8 cellular contexts compared by ENCODE assay signal in genomic region chr1:222589462-222590302, GRCh38. TPM values are rescaled to one million over a fixed set of nuclear protein-coding genes. Genes with fewer than 3 reads are reported as not detected.
DNase-seq lines count a peak whose midpoint lies in the region; ATAC-seq, FAIRE-seq and TF ChIP-seq lines count a peak whose summit lies in the region.

Gene TAF1A, minus strand, starts transcription at chr1:222589933.

- TF ChIP-seq CTCF in right atrium auricular region (IDR thresholded peaks at IDR 0.05) (no peak), psoas muscle (IDR thresholded peaks at IDR 0.05) (no peak)

- peak; percentile 69 for TF ChIP-seq POLR2A in GM15510 (IDR thresholded peaks at IDR 0.05; ENCODE audit: borderline replicate concordance, extremely low read depth, insufficient read length)

- H3K36me3 Mint-ChIP-seq in T-helper 17 cell (ENCODE audit: low read depth), result no peaks in the 10 kb centered on the region

- H3K4me3 ChIP-seq in right atrium auricular region, result peak within 1 kb of the TSS; percentile 57 to 69
- peak within 1 kb of the TSS; percentile 90 for H3K4me3 ChIP-seq in psoas muscle

- peak within 1 kb of the TSS; percentile 97 for H3K4me3 Mint-ChIP-seq in T-helper 17 cell

- FAIRE-seq in urothelium cell line (lab: Jason Lieb, UNC), result no peak

- intact Hi-C loops in psoas muscle (cut with DNase I), result no loop called here

- H3K27ac ChIP-seq in right atrium auricular region (peak within 1 kb of the TSS; percentile 67 to 85), psoas muscle (peak within 1 kb of the TSS; percentile 89)

- peaks cover 26% of the 10 kb centered on the region for H3K4me1 Mint-ChIP-seq in T-helper 17 cell

- ATAC-seq in HG02852 (IDR thresholded peaks at IDR 0.05; ENCODE audit: unreplicated experiment), result peak; percentile 100
- peak; percentile 100 for ATAC-seq in T-helper 17 cell
- ATAC-seq in psoas muscle, result peak; percentile 96 to 100 (median 98)

- H3K27me3 Mint-ChIP-seq in T-helper 17 cell, result no peaks in the 10 kb centered on the region

- H3K9me3 ChIP-seq in T-helper 17 cell (ENCODE audit: control insufficient read depth, low read length, poor library complexity, severe bottlenecking) (no peaks in the 10 kb centered on the region), right atrium auricular region (no peaks in the 10 kb centered on the region), psoas muscle (no peaks in the 10 kb centered on the region)

- peak within 1 kb of the TSS; percentile 97 for H3K27ac Mint-ChIP-seq in T-helper 17 cell

- peaks cover 0 to 21% of the 10 kb centered on the region in 2 donors for H3K4me1 ChIP-seq in right atrium auricular region
- peaks cover 18% of the 10 kb centered on the region for H3K4me1 ChIP-seq in psoas muscle

- 0% methylated on average over 41 of the region's 41 CpGs for WGBS in psoas muscle, 3 donors

- DNase-seq in NCI-H1694 (lab: John Stamatoyannopoulos, UW), result peak; percentile 80
- DNase-seq in T-helper 17 cell, result peak; percentile 70 to 79 (median 76)
- DNase-seq in amygdala (lab: John Stamatoyannopoulos, UW), result peak; percentile 19 to 89 (median 76)
- peak; percentile 90 for DNase-seq in right atrium auricular region (ENCODE audit: low spot score)
- DNase-seq in psoas muscle, result peak; percentile 87 to 92
- peak; percentile 88 for DNase-seq in urothelium cell line (ENCODE audit: low spot score)

- no peaks in the 10 kb centered on the region for H3K27me3 ChIP-seq in right atrium auricular region
- H3K27me3 ChIP-seq in psoas muscle (ENCODE audit: insufficient read depth in 3 of 3, low read length in 2 of 3), result no peaks in the 10 kb centered on the region

- no peaks in the 10 kb centered on the region for H3K36me3 ChIP-seq in right atrium auricular region
- H3K36me3 ChIP-seq in psoas muscle (ENCODE audit: insufficient read depth in 1 of 2, low read depth in 1 of 2), result peaks cover 0 to 22% of the 10 kb centered on the region in 2 donors

RNA-seq across cellular contexts. Expression of gene TAF1A, which starts in this region (rescaled TPM):
- total RNA-seq in T-helper 17 cell (1 to 10 TPM; 4.0 to 4.1 TPM), right atrium auricular region (1 to 10 TPM; 1.3 to 2.7 TPM), psoas muscle (1 to 10 TPM; 1.9 to 3.2 (median 2.6) TPM)
- polyA plus RNA-seq in psoas muscle, result 1 to 10 TPM; 1.2 to 4.9 (median 4.3) TPM

Comparison
In these comparisons a context has a peak if more than half of its experiments do, and no peak if none do; other contexts are left out.
1. Peak in every context shown above with its lines: DNase-seq, ATAC-seq, H3K4me3 ChIP-seq and H3K27ac ChIP-seq.